Comparison of ENCODE assay signal across 27 cellular contexts in genomic region chr21:22345624-22346023, GRCh38.
A peak's percentile ranks its signal among the peaks of the same experiment; 100 is the strongest.
DNase-seq lines count a peak whose midpoint lies in the region; ATAC-seq, FAIRE-seq and TF ChIP-seq lines count a peak whose summit lies in the region.
"Had no signal": no experiment of that assay in that cellular context is flagged by ENCODE, and none has a peak within 500 bp of the region (broad histone marks: within the 10 kb centered on the region; RNA-seq: fewer than 3 reads in every experiment).

No MANE protein-coding gene starts in this region.

- POLR2A ChIA-PET in HepG2 (lab: Yijun Ruan, JAX) = no interaction called here

- no peak overlapping the region for H3K9ac ChIP-seq in liver (ENCODE audit: low read depth in 1 of 2, low read length in 2 of 2)
- no peak overlapping the region for H3K9ac ChIP-seq in HepG2 (ENCODE audit: insufficient read depth, low read depth, low read length)
- H3K9ac ChIP-seq: BLaER1 treated with 17β-estradiol and CSF1 and Interleukin-3, amounts not matched to agents 10 nM and 100 nM had no signal

- H2AFZ ChIP-seq in HepG2 (ENCODE audit: low read length) (no peak overlapping the region), GM23338 (no peak overlapping the region)

- no peak for FAIRE-seq in HepG2 (lab: Jason Lieb, UNC)
- FAIRE-seq: A549, GM12878, GM12892, GM18507 had no signal

- ATAC-seq in HepG2 = no peak
- ATAC-seq in GM23338 = no peak
- ATAC-seq: A549, GM12878 had no signal

- no peak overlapping the region for H3K27ac Mint-ChIP-seq in chondrocyte (ENCODE audit: unreplicated experiment)
- H3K27ac Mint-ChIP-seq in GM23338 = no peak overlapping the region
- H3K27ac Mint-ChIP-seq: B cell; CD14-positive monocyte; CD4-positive, alpha-beta memory T cell; CD4-positive, CD25-positive, alpha-beta regulatory T cell; CD8-positive, alpha-beta memory T cell had no signal

- DNase-seq in HepG2 (ENCODE audit: low spot score) (no peak), SK-MEL-5 (ENCODE audit: low read depth, low spot score) (peak; percentile 14), chondrocyte (ENCODE audit: low spot score) (no peak), GM23338 (ENCODE audit: low spot score) (no peak), occipital lobe (lab: John Stamatoyannopoulos, UW) (no peak), globus pallidus (ENCODE audit: low spot score) (no peak)
- DNase-seq: ACHN; CD4-positive, alpha-beta memory T cell; CD4-positive, CD25-positive, alpha-beta regulatory T cell; CD8-positive, alpha-beta memory T cell; COR-L47; DMS 273 treated with DMSO at 0.1 percent for 48 hours; DMS153; DMS53; DMS79; DND-41; EL; GDM1 had no signal

- CTCF ChIA-PET in HepG2 (lab: Yijun Ruan, JAX; ENCODE audit: low intra/inter-chr PET ratio, low total read pairs) = no interaction called here

- H3K4me1 ChIP-seq in liver (ENCODE audit: control insufficient read depth in 4 of 4, insufficient read depth in 4 of 4, low read length in 3 of 4) = no peaks in the 10 kb centered on the region
- no peaks in the 10 kb centered on the region for H3K4me1 ChIP-seq in HepG2 (ENCODE audit: insufficient read depth, low read length)
- peaks cover 4% of the 10 kb centered on the region for H3K4me1 ChIP-seq in GM23338 (ENCODE audit: insufficient read depth)
- H3K4me1 ChIP-seq: A549 had no signal

- intact Hi-C loops in HepG2 (cut with micrococcal nuclease; ENCODE audit: unreplicated experiment) = no loop called here

- no peaks in the 10 kb centered on the region for H3F3A ChIP-seq in GM23338 (replicated peaks; ENCODE audit: low read depth)

- no peak for TF ChIP-seq EP300 in HepG2 (IDR thresholded peaks at IDR 0.05; ENCODE audit: low read depth in 2 of 2, low read length in 2 of 2)
- no peak for TF ChIP-seq EP300 in HepG2 (CRISPR knock-in tag; IDR thresholded peaks at IDR 0.05; ENCODE audit: borderline replicate concordance)

- TF ChIP-seq CTCF in liver (IDR thresholded peaks at IDR 0.05; ENCODE audit: low read depth, low read length, missing input control) = peak; percentile 11
- no peak for TF ChIP-seq CTCF in HepG2 (CRISPR knock-in tag; IDR thresholded peaks at IDR 0.05)
- peak; percentile 39 for TF ChIP-seq CTCF in chondrocyte (IDR thresholded peaks at IDR 0.05)
- no peak for TF ChIP-seq CTCF in GM23338 (conservative IDR thresholded peaks at IDR 0.05; ENCODE audit: low read depth in 2 of 2)

- H3K27ac ChIP-seq in liver (ENCODE audit: low read depth in 1 of 2, low read length in 2 of 2) = no peak overlapping the region
- H3K27ac ChIP-seq in HepG2 (ENCODE audit: extremely low read length, insufficient read depth, low read length) = no peak overlapping the region
- no peak overlapping the region for H3K27ac ChIP-seq in GM23338 (ENCODE audit: low read depth)
- H3K27ac ChIP-seq: 22Rv1; A549; BLaER1 treated with 17β-estradiol and CSF1 and Interleukin-3, amounts not matched to agents 10 nM and 100 nM had no signal

- H3K36me3 Mint-ChIP-seq in chondrocyte (ENCODE audit: low read depth) (no peaks in the 10 kb centered on the region), GM23338 (ENCODE audit: low read depth) (peaks cover 16% of the 10 kb centered on the region)
- H3K36me3 Mint-ChIP-seq: CD14-positive monocyte; CD4-positive, alpha-beta memory T cell; CD4-positive, CD25-positive, alpha-beta regulatory T cell; CD8-positive, alpha-beta memory T cell had no signal

- H3K27me3 Mint-ChIP-seq in chondrocyte (ENCODE audit: low read depth) (no peaks in the 10 kb centered on the region), GM23338 (ENCODE audit: insufficient read depth, low read depth, poor library complexity) (no peaks in the 10 kb centered on the region)
- H3K27me3 Mint-ChIP-seq: B cell; CD4-positive, alpha-beta memory T cell; CD4-positive, CD25-positive, alpha-beta regulatory T cell; CD8-positive, alpha-beta memory T cell had no signal

- no peaks in the 10 kb centered on the region for H3K79me2 ChIP-seq in HepG2 (ENCODE audit: insufficient read depth, low read length)
- no peaks in the 10 kb centered on the region for H3K79me2 ChIP-seq in GM23338 (replicated peaks; ENCODE audit: insufficient read depth)

- no TSS peak for BruUV-seq in HepG2 (replicated peaks; lab: Mats Ljungman, UMichigan)

- H3K36me3 ChIP-seq in liver (ENCODE audit: control insufficient read depth in 4 of 4, insufficient read depth in 3 of 4, low read depth in 1 of 4, low read length in 3 of 4) (no peaks in the 10 kb centered on the region), HepG2 (replicated peaks in 1 of 2; ENCODE audit: control insufficient read depth in 1 of 2, insufficient read depth in 2 of 2, low read length in 2 of 2) (no peaks in the 10 kb centered on the region), GM23338 (ENCODE audit: insufficient read depth) (no peaks in the 10 kb centered on the region)
- H3K36me3 ChIP-seq: BLaER1 treated with 17β-estradiol and CSF1 and Interleukin-3, amounts not matched to agents 10 nM and 100 nM had no signal

- H3K9me2 ChIP-seq in GM23338 (ENCODE audit: insufficient read depth) = peaks cover 5% of the 10 kb centered on the region

- H4K20me1 ChIP-seq in HepG2 (ENCODE audit: insufficient read depth, low read length) = no peaks in the 10 kb centered on the region
- H4K20me1 ChIP-seq in GM23338 (replicated peaks; ENCODE audit: insufficient read depth) = no peaks in the 10 kb centered on the region
- H4K20me1 ChIP-seq: BLaER1 treated with 17β-estradiol and CSF1 and Interleukin-3, amounts not matched to agents 10 nM and 100 nM had no signal

- H3K4me3 Mint-ChIP-seq in chondrocyte (ENCODE audit: unreplicated experiment) = no peak overlapping the region
- no peak overlapping the region for H3K4me3 Mint-ChIP-seq in GM23338
- H3K4me3 Mint-ChIP-seq: B cell; CD14-positive monocyte; CD4-positive, alpha-beta memory T cell; CD4-positive, CD25-positive, alpha-beta regulatory T cell; CD8-positive, alpha-beta memory T cell had no signal

- no peak for TF ChIP-seq POLR2A in HepG2 (IDR thresholded peaks at IDR 0.05; ENCODE audit: insufficient read depth in 1 of 2, low read depth in 2 of 2, low read length in 2 of 2)

- peaks cover 35% of the 10 kb centered on the region for H3K9me3 Mint-ChIP-seq in chondrocyte (ENCODE audit: low read depth)
- peaks cover 18% of the 10 kb centered on the region for H3K9me3 Mint-ChIP-seq in GM23338

- TF ChIP-seq RAD21 in liver (IDR thresholded peaks at IDR 0.05) (peak in 1 of 2 donors; percentile 42), HepG2 (CRISPR knock-in tag; IDR thresholded peaks at IDR 0.05) (no peak)

- H3K4me2 ChIP-seq in HepG2 (ENCODE audit: low read depth, low read length) (no peak overlapping the region), GM23338 (no peak overlapping the region)
- H3K4me2 ChIP-seq: A549; BLaER1 treated with 17β-estradiol and CSF1 and Interleukin-3, amounts not matched to agents 10 nM and 100 nM had no signal

- H3K4me3 ChIP-seq in liver (ENCODE audit: low read depth in 1 of 3, low read length in 3 of 3) (no peak overlapping the region), HepG2 (replicated peaks in 1 of 3; ENCODE audit: insufficient read depth in 1 of 3, low read depth in 2 of 3, low read length in 3 of 3) (no peak overlapping the region), GM23338 (no peak overlapping the region)
- H3K4me3 ChIP-seq: A549; BLaER1 treated with 17β-estradiol and CSF1 and Interleukin-3, amounts not matched to agents 10 nM and 100 nM; GM12878 had no signal

- in situ Hi-C loops in HepG2 (cut with HindIII; ENCODE audit: extremely low pct_ligation_motif_present, low pct_unique_long_range_greater_than_20kb) = no loop called here
- in situ Hi-C loops in SK-MEL-5 (cut with HindIII; ENCODE audit: low pct_unique_long_range_greater_than_20kb, low sequenced_read_pairs) = no loop called here

- no peaks in the 10 kb centered on the region for H3K4me1 Mint-ChIP-seq in chondrocyte (ENCODE audit: low read depth)
- peaks cover 6% of the 10 kb centered on the region; the same call in 2 of the 3 replicates for H3K4me1 Mint-ChIP-seq in GM23338
- H3K4me1 Mint-ChIP-seq: B cell; CD14-positive monocyte; CD4-positive, alpha-beta memory T cell; CD4-positive, CD25-positive, alpha-beta regulatory T cell; CD8-positive, alpha-beta memory T cell had no signal

- H3K9me3 ChIP-seq in liver (ENCODE audit: control insufficient read depth in 4 of 4, low read length in 3 of 4) = peaks cover 0 to 4% (median 0%) of the 10 kb centered on the region in 4 donors
- peaks cover 97% of the 10 kb centered on the region for H3K9me3 ChIP-seq in HepG2 (ENCODE audit: low read length)
- H3K9me3 ChIP-seq: A549; BLaER1 treated with 17β-estradiol and CSF1 and Interleukin-3, amounts not matched to agents 10 nM and 100 nM had no signal

- H3K27me3 ChIP-seq in liver (ENCODE audit: control insufficient read depth in 4 of 4, insufficient read depth in 4 of 4, low read length in 3 of 4) = no peaks in the 10 kb centered on the region
- H3K27me3 ChIP-seq in HepG2 (ENCODE audit: control insufficient read depth in 1 of 2, insufficient read depth in 2 of 2, low read length in 2 of 2) = no peaks in the 10 kb centered on the region
- H3K27me3 ChIP-seq in GM23338 (ENCODE audit: insufficient read depth) = no peaks in the 10 kb centered on the region
- H3K27me3 ChIP-seq: BLaER1 treated with 17β-estradiol and CSF1 and Interleukin-3, amounts not matched to agents 10 nM and 100 nM had no signal

TF ChIP-seq in liver, 16 proteins besides CTCF, POLR2A, EP300 and RAD21 (continues in another document):
- no peak for TF ChIP-seq TAF1 (conservative IDR thresholded peaks at IDR 0.05)
- TF ChIP-seq YY1 (IDR thresholded peaks at IDR 0.05) = no peak
- no peak for TF ChIP-seq EGR1 (IDR thresholded peaks at IDR 0.05; ENCODE audit: low read depth in 2 of 2)
- no peak for TF ChIP-seq JUND (IDR thresholded peaks at IDR 0.05)
- no peak for TF ChIP-seq GABPA (IDR thresholded peaks at IDR 0.05 in 1 of 2, conservative IDR thresholded peaks at IDR 0.05 in 1 of 2)
- no peak for TF ChIP-seq HNF4G (IDR thresholded peaks at IDR 0.05)
- TF ChIP-seq RXRA (IDR thresholded peaks at IDR 0.05) = no peak
- TF ChIP-seq FOXA1 (IDR thresholded peaks at IDR 0.05) = no peak

TF ChIP-seq in GM23338, 12 proteins besides CTCF, POLR2A, EP300 and RAD21:
- no peak for TF ChIP-seq ZNF331 (CRISPR knock-in tag; IDR thresholded peaks at IDR 0.05; ENCODE audit: low read depth)
- no peak for TF ChIP-seq EZH2 (IDR thresholded peaks at IDR 0.05; ENCODE audit: low read depth, unreplicated experiment)
- no peak for TF ChIP-seq NANOG (IDR thresholded peaks at IDR 0.05; ENCODE audit: borderline replicate concordance)
- TF ChIP-seq CREB1 (CRISPR knock-in tag; IDR thresholded peaks at IDR 0.05; ENCODE audit: low read depth) = no peak
- TF ChIP-seq EZH2phosphoT487 (IDR thresholded peaks at IDR 0.05; ENCODE audit: unreplicated experiment) = no peak

Comparison
In these comparisons a context has a peak if more than half of its experiments do, and no peak if none do; other contexts are left out.
1. CTCF ChIP-seq: peak in liver (single experiment) and chondrocyte (single experiment); none in HepG2 (single experiment) and GM23338 (0 of 2).